Comparison of ENCODE assay signal across 2 cellular contexts in genomic region chr2:191170301-191170636, GRCh38.
TF ChIP-seq lines count a peak whose summit lies in the region.

No MANE protein-coding gene starts in this region.

TF ChIP-seq in IMR-90, 13 proteins besides CTCF, POLR2A, EP300 and RAD21:
- TF ChIP-seq BHLHE40 (IDR thresholded peaks at IDR 0.05; ENCODE audit: low read depth, low read length) (no peak), CHD1 (IDR thresholded peaks at IDR 0.05; ENCODE audit: low read depth, low read length) (no peak), SMC3 (IDR thresholded peaks at IDR 0.05; ENCODE audit: low read depth, low read length) (no peak), CEBPB (IDR thresholded peaks at IDR 0.05; ENCODE audit: low read depth, low read length) (no peak), MAZ (IDR thresholded peaks at IDR 0.05; ENCODE audit: borderline replicate concordance, low read depth, low read length) (no peak)
TF ChIP-seq in IMR-90: peak in this region for 0.

TF ChIP-seq in WTC11, 78 proteins besides CTCF, POLR2A, EP300 and RAD21:
- no peak for TF ChIP-seq E2F5 (CRISPR knock-in tag; IDR thresholded peaks at IDR 0.05)
- TF ChIP-seq NR1H2 (CRISPR knock-in tag; IDR thresholded peaks at IDR 0.05): no peak
- no peak for TF ChIP-seq ELF4 (CRISPR knock-in tag; IDR thresholded peaks at IDR 0.05; ENCODE audit: low read depth)
- TF ChIP-seq KAT7 (CRISPR knock-in tag; IDR thresholded peaks at IDR 0.05; ENCODE audit: borderline replicate concordance): no peak
- no peak for TF ChIP-seq MLX (CRISPR knock-in tag; IDR thresholded peaks at IDR 0.05)
